In genomic region chrX:105038672-105039328, GRCh38 we compare ENCODE assay signal across 31 cellular contexts.
"Had no signal": no experiment of that assay in that cellular context is flagged by ENCODE, and none has a peak within 500 bp of the region (broad histone marks: within the 10 kb centered on the region; RNA-seq: fewer than 3 reads in every experiment).

No MANE protein-coding gene starts in this region.

- ATAC-seq: naive thymus-derived CD4-positive, alpha-beta T cell; natural killer cell; psoas muscle; right cardiac atrium; sciatic nerve; stimulated activated naive B cell treated with anti-CD40 and anti-IgM and Interleukin-4, amounts not matched to agents 10 μg/mL and 1 μg/mL and 100 μg/mL, for 72 hours had no signal

- FAIRE-seq: urothelium cell line had no signal

- H3K9me3 ChIP-seq: ovary, psoas muscle, spleen, stomach, thoracic aorta, thyroid gland, tibial nerve, upper lobe of left lung, vagina had no signal

- H2AFZ ChIP-seq: neural progenitor cell, parathyroid adenoma had no signal

- H3K4me3 ChIP-seq: neural progenitor cell, ovary, psoas muscle, skin epidermis, smooth muscle cell, spleen, stomach, thoracic aorta, thyroid gland, tibial nerve, upper lobe of left lung, vagina had no signal

- H3K27ac Mint-ChIP-seq: naive thymus-derived CD4-positive, alpha-beta T cell; natural killer cell; nephron; neural progenitor cell; progenitor cell of endocrine pancreas; stimulated activated naive B cell treated with anti-CD40 and anti-IgM and Interleukin-4, amounts not matched to agents 10 μg/mL and 1 μg/mL and 100 μg/mL, for 72 hours; stimulated activated naive CD8-positive, alpha-beta T cell treated with anti-CD3 and anti-CD28 coated beads, Interleukin-15, Interleukin-2, amounts not matched to agents 100 ng/mL and 50 ng/mL, for 24 hours had no signal

- H3K36me3 Mint-ChIP-seq: naive thymus-derived CD4-positive, alpha-beta T cell; natural killer cell; stimulated activated naive B cell treated with anti-CD40 and anti-IgM and Interleukin-4, amounts not matched to agents 10 μg/mL and 1 μg/mL and 100 μg/mL, for 72 hours had no signal

- H3K4me2 ChIP-seq: neural progenitor cell, smooth muscle cell had no signal

- H3K9me3 Mint-ChIP-seq: stimulated activated naive B cell treated with anti-CD40 and anti-IgM and Interleukin-4, amounts not matched to agents 10 μg/mL and 1 μg/mL and 100 μg/mL, for 72 hours; stimulated activated naive CD8-positive, alpha-beta T cell treated with anti-CD3 and anti-CD28 coated beads, Interleukin-15, Interleukin-2, amounts not matched to agents 100 ng/mL and 50 ng/mL, for 24 hours had no signal

- H3K4me3 Mint-ChIP-seq: naive thymus-derived CD4-positive, alpha-beta T cell; natural killer cell; nephron; neural progenitor cell; stimulated activated naive B cell treated with anti-CD40 and anti-IgM and Interleukin-4, amounts not matched to agents 10 μg/mL and 1 μg/mL and 100 μg/mL, for 72 hours; stimulated activated naive CD8-positive, alpha-beta T cell treated with anti-CD3 and anti-CD28 coated beads, Interleukin-15, Interleukin-2, amounts not matched to agents 100 ng/mL and 50 ng/mL, for 24 hours had no signal

- H3K4me1 ChIP-seq: neural progenitor cell, parathyroid adenoma, psoas muscle, spleen, thyroid gland, tibial nerve, upper lobe of left lung, vagina had no signal

- DNase-seq: naive thymus-derived CD4-positive, alpha-beta T cell; natural killer cell; occipital lobe; ovary; posterior cingulate gyrus; psoas muscle; right cardiac atrium; spleen; stimulated activated CD4-positive, alpha-beta T cell treated with anti-CD3 and anti-CD28 coated beads, Interleukin-12 subunit alpha, Interleukin-12 subunit beta, amount 100 ng/mL, for 4 hours; stimulated activated CD4-positive, alpha-beta T cell treated with anti-CD3 and anti-CD28 coated beads, Interleukin-1b, Interleukin-23, amount 100 ng/mL, for 48 hours; stimulated activated CD4-positive, alpha-beta T cell treated with anti-CD3 and anti-CD28 coated beads, Interleukin-4, amount 100 ng/mL, for 1 hour; stimulated activated CD4-positive, alpha-beta T cell treated with anti-CD3 and anti-CD28 coated beads, Interleukin-4, amount 100 ng/mL, for 4 hours; stimulated activated CD8-positive, alpha-beta memory T cell treated with anti-CD3 and anti-CD28 coated beads, Interleukin-4, amount 100 ng/mL, for 48 hours; stimulated activated naive B cell treated with anti-CD40 and anti-IgM and Interleukin-4, amounts not matched to agents 10 μg/mL and 1 μg/mL and 100 μg/mL, for 72 hours; stimulated activated naive CD4-positive, alpha-beta T cell treated with Interleukin-2 at 50 U/mL for 16 hours; stomach; thyroid gland; trophoblast cell; upper lobe of left lung had no signal

- H3K27me3 ChIP-seq: neural progenitor cell, ovary, spleen, thyroid gland, upper lobe of left lung, vagina had no signal

- H3K27ac ChIP-seq: neural progenitor cell, ovary, parathyroid adenoma, psoas muscle, skin epidermis, spleen, stomach, thoracic aorta, thyroid gland, tibial nerve, upper lobe of left lung, vagina had no signal

- H3K79me2 ChIP-seq: parathyroid adenoma had no signal

- H3K4me1 Mint-ChIP-seq: naive thymus-derived CD4-positive, alpha-beta T cell; natural killer cell; nephron; neural progenitor cell; stimulated activated naive B cell treated with anti-CD40 and anti-IgM and Interleukin-4, amounts not matched to agents 10 μg/mL and 1 μg/mL and 100 μg/mL, for 72 hours had no signal

- H3K9ac ChIP-seq: neural progenitor cell, parathyroid adenoma had no signal

- H3K36me3 ChIP-seq: neural progenitor cell, ovary, spleen, stomach, thoracic aorta, thyroid gland, tibial nerve, upper lobe of left lung, vagina had no signal
